In the genomic region with DNA sequence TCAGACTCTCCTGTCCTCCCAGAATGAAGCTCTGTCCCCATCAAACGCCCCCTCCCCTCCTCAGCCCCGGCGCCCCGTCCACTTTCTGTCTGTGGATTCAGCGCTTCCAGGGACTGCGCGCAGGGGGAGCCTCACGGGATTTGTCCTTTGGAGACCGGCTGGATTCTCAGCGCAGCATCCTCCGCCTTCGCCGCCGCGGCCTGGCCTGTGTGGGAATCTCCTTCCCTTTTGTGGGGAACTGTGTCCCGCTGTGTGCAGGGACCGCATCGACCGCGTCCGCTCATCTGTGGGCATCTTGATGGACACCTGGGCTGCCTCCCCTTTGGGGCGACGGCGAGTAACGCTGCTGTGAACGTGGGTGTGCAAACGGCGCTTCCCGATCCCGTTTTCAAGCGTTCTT, we compare ENCODE assay signal across 12 cellular contexts. TPM values are rescaled to one million over a fixed set of nuclear protein-coding genes. Genes with fewer than 3 reads are reported as not detected.
DNase-seq lines count a peak whose midpoint lies in the region; ATAC-seq and TF ChIP-seq lines count a peak whose summit lies in the region.
"Had no signal": no experiment of that assay in that cellular context is flagged by ENCODE, and none has a peak within 500 bp of the region (broad histone marks: within the 10 kb centered on the region; RNA-seq: fewer than 3 reads in every experiment).

No MANE protein-coding gene starts in this region.

- H3K27ac ChIP-seq in RWPE1: peak overlapping the region; percentile 38

- peaks cover 12% of the 10 kb centered on the region for H3K36me3 Mint-ChIP-seq in endothelial cell (ENCODE audit: low read depth, unreplicated experiment)

- no peaks in the 10 kb centered on the region for H3K9me3 ChIP-seq in skeletal muscle satellite cell (replicated peaks; ENCODE audit: low read length)
- H3K9me3 ChIP-seq: A549 had no signal

- peaks cover 23% of the 10 kb centered on the region for H3K27me3 Mint-ChIP-seq in endothelial cell (ENCODE audit: unreplicated experiment)

- no peak for TF ChIP-seq CTCF in RWPE1 (conservative IDR thresholded peaks at IDR 0.05; ENCODE audit: low read depth)
- TF ChIP-seq CTCF in endothelial cell (IDR thresholded peaks at IDR 0.05; ENCODE audit: unreplicated experiment): no peak

- H3K27me3 ChIP-seq in skeletal muscle satellite cell (ENCODE audit: control insufficient read depth, insufficient read depth, low read length): no peaks in the 10 kb centered on the region

- POLR2A ChIA-PET in RWPE1 (lab: Yijun Ruan, JAX; ENCODE audit: low non-redundant PET): no interaction called here

- no peak overlapping the region for H3K9ac ChIP-seq in skeletal muscle satellite cell (ENCODE audit: low read depth, low read length)

- CTCF ChIA-PET in RWPE1 (lab: Yijun Ruan, JAX): interaction anchor here (0.6 kb wide), 1 partner anchor 135 kb away, joined by 3 read pairs; no protein-coding TSS in a partner anchor

- DNase-seq in activated CD4-positive, alpha-beta T cell treated with anti-CD3 and anti-CD28 coated beads for 48 hours: peak; percentile 3
- no peak for DNase-seq in activated CD4-positive, alpha-beta T cell treated with anti-CD3 and anti-CD28 coated beads, Interleukin-2, amount 50 U/mL, for 4 hours
- DNase-seq in RWPE1 (ENCODE audit: low spot score) (no peak), endothelial cell (ENCODE audit: low spot score) (no peak), SHP77 treated with DMSO at 0.1 percent for 48 hours (lab: John Stamatoyannopoulos, UW) (no peak)
- no peak for DNase-seq in activated naive CD4-positive, alpha-beta T cell treated with anti-CD3 and anti-CD28 coated beads, Interleukin-2, amount 50 U/mL, for 16 hours
- DNase-seq: cerebellar nuclear complex had no signal

- H3K4me3 Mint-ChIP-seq in endothelial cell (ENCODE audit: unreplicated experiment): peak overlapping the region; percentile 67

- no peak overlapping the region for H3K4me3 ChIP-seq in skeletal muscle satellite cell (ENCODE audit: low read length)
- H3K4me3 ChIP-seq: A549 had no signal

- H3K4me2 ChIP-seq in skeletal muscle satellite cell (ENCODE audit: low read length): peak overlapping the region; percentile 44
- H3K4me2 ChIP-seq: A549 had no signal

- no peak for ATAC-seq in GM18858 (IDR thresholded peaks at IDR 0.05; ENCODE audit: unreplicated experiment)

- no peaks in the 10 kb centered on the region for H3K9me3 Mint-ChIP-seq in endothelial cell (ENCODE audit: unreplicated experiment)

- H3K27ac Mint-ChIP-seq in endothelial cell (ENCODE audit: unreplicated experiment): no peak overlapping the region

- H3K4me1 ChIP-seq in skeletal muscle satellite cell (ENCODE audit: control insufficient read depth, insufficient read depth, low read length): peaks cover 17% of the 10 kb centered on the region

- no peaks in the 10 kb centered on the region for H3K36me3 ChIP-seq in skeletal muscle satellite cell (ENCODE audit: insufficient read depth, low read length)

- H3K4me1 Mint-ChIP-seq in endothelial cell (ENCODE audit: unreplicated experiment): peaks cover 8% of the 10 kb centered on the region

RNA-seq across cellular contexts. Expression of a gene that starts 1.1 kb away (rescaled TPM):
- 1.8 TPM for total RNA-seq in endothelial cell (ENCODE audit: unreplicated experiment)
- total RNA-seq in skeletal muscle satellite cell (2012; rRNA removed): not detected in 2 replicates
- total RNA-seq: LHCN-M2, RPMI7951 had no signal

RNA-seq across cellular contexts. Expression of a gene that starts 3.3 kb away (rescaled TPM):
- total RNA-seq in endothelial cell (ENCODE audit: unreplicated experiment): not detected
- under 0.01 TPM in 1 of 2 replicates, not detected in the other for total RNA-seq in skeletal muscle satellite cell (2012; rRNA removed)
- total RNA-seq: LHCN-M2, RPMI7951 had no signal

RNA-seq across cellular contexts. Expression of a gene that starts 9.0 kb away (rescaled TPM):
- total RNA-seq in endothelial cell (ENCODE audit: unreplicated experiment): 0.33 TPM
- total RNA-seq in skeletal muscle satellite cell (2012; rRNA removed): not detected in 2 replicates
- total RNA-seq: LHCN-M2, RPMI7951 had no signal

RNA-seq across cellular contexts. Expression of a gene that starts 12.3 kb away (rescaled TPM):
- 11.6 TPM for total RNA-seq in endothelial cell (ENCODE audit: unreplicated experiment)
- 5.6 and 5.7 TPM in 2 replicates for total RNA-seq in skeletal muscle satellite cell (2012; rRNA removed)

RNA-seq across cellular contexts. Expression of a gene that starts 51.8 kb away (rescaled TPM):
- total RNA-seq in endothelial cell (ENCODE audit: unreplicated experiment): 29.5 TPM
- total RNA-seq in skeletal muscle satellite cell (2012; rRNA removed): 31.4 and 32.1 TPM in 2 replicates
